ENCODE assay signal across 16 cellular contexts in genomic region chr1:228985661-228986060, GRCh38.
DNase-seq lines count a peak whose midpoint lies in the region; ATAC-seq and TF ChIP-seq lines count a peak whose summit lies in the region.
"Had no signal": no experiment of that assay in that cellular context is flagged by ENCODE, and none has a peak within 500 bp of the region (broad histone marks: within the 10 kb centered on the region; RNA-seq: fewer than 3 reads in every experiment).

No MANE protein-coding gene starts in this region.

- no peaks in the 10 kb centered on the region for H4K20me1 ChIP-seq in H9 (ENCODE audit: control insufficient read depth, insufficient read depth, insufficient read length)

- ATAC-seq in left lobe of liver (no peak), omental fat pad (ENCODE audit: low FRiP score) (no peak)
- ATAC-seq: CD8-positive, alpha-beta T cell; HCT116 had no signal

- H3K4me3 Mint-ChIP-seq in H9 = no peak overlapping the region
- H3K4me3 Mint-ChIP-seq in brain = no peak overlapping the region
- H3K4me3 Mint-ChIP-seq: CD4-positive, CD25-positive, alpha-beta regulatory T cell; CD8-positive, alpha-beta T cell; HFFc6 had no signal

- H2BK5ac ChIP-seq in H9 (ENCODE audit: insufficient read length, low read length) = no peak overlapping the region

- no peaks in the 10 kb centered on the region for H3K79me1 ChIP-seq in H9 (ENCODE audit: insufficient read depth, low read depth, low read length, poor library complexity, severe bottlenecking)

- no peak overlapping the region for H2AK5ac ChIP-seq in H9 (ENCODE audit: insufficient read length, low read length)

- no peak overlapping the region for H3K14ac ChIP-seq in H9 (ENCODE audit: insufficient read depth, low read length)

- H3T11ph ChIP-seq in H9 (ENCODE audit: low read length) = no peak overlapping the region

- H3K27me3 Mint-ChIP-seq in H9 (ENCODE audit: low read depth) = peaks cover 2% of the 10 kb centered on the region; the same call in 1 of the 2 replicates
- H3K27me3 Mint-ChIP-seq in brain = peaks cover 3% of the 10 kb centered on the region
- H3K27me3 Mint-ChIP-seq: CD4-positive, CD25-positive, alpha-beta regulatory T cell had no signal

- H3K56ac ChIP-seq in H9 (ENCODE audit: insufficient read length, low read depth, low read length) = no peak overlapping the region

- H3K4me2 ChIP-seq in H9 (ENCODE audit: insufficient read depth, insufficient read length, low read length) = no peak overlapping the region

- no peak overlapping the region for H3K23ac ChIP-seq in H9 (ENCODE audit: insufficient read length, low read depth, low read length)

- H3K9me3 ChIP-seq in H9 (ENCODE audit: control insufficient read depth, low read depth, low read length) = no peaks in the 10 kb centered on the region
- H3K9me3 ChIP-seq: Caco-2 had no signal

- H4K5ac ChIP-seq in H9 (ENCODE audit: insufficient read length, low read depth, low read length) = no peak overlapping the region

- H3K79me2 ChIP-seq in H9 (ENCODE audit: insufficient read depth, low read length) = no peaks in the 10 kb centered on the region

- no peak overlapping the region for H2BK15ac ChIP-seq in H9 (ENCODE audit: low read depth, low read length)

- intact Hi-C loops in posterior vena cava (cut with DNase I) = no loop called here

- H3K18ac ChIP-seq in H9 (ENCODE audit: insufficient read length, low read depth, low read length) = no peak overlapping the region

- TF ChIP-seq CTCF in H9 (conservative IDR thresholded peaks at IDR 0.05) = no peak
- no peak for TF ChIP-seq CTCF in brain (conservative IDR thresholded peaks at IDR 0.05)
- TF ChIP-seq CTCF in omental fat pad (IDR thresholded peaks at IDR 0.05) = no peak

- no peak overlapping the region for H4K8ac ChIP-seq in H9 (replicated peaks; ENCODE audit: insufficient read length, low read depth, low read length)

- H4K91ac ChIP-seq in H9 (ENCODE audit: insufficient read length, low read depth, low read length) = no peak overlapping the region

- H3K4ac ChIP-seq in H9 (ENCODE audit: low read depth, low read length) = no peak overlapping the region

- H3K27ac ChIP-seq in H9 (ENCODE audit: insufficient read length, low read depth, low read length) = no peak overlapping the region
- H3K27ac ChIP-seq: GM23248 had no signal

- no peak overlapping the region for H3K9ac ChIP-seq in H9 (ENCODE audit: extremely low read depth, insufficient read length, low read length)
- H3K9ac ChIP-seq: GM23248 had no signal

- peaks cover 3% of the 10 kb centered on the region; the same call in 1 of the 2 replicates for H3K4me1 ChIP-seq in H9 (ENCODE audit: insufficient read depth, low read length)
- H3K4me1 ChIP-seq: Caco-2 had no signal

- no peak overlapping the region for H2BK20ac ChIP-seq in H9 (ENCODE audit: low read depth, low read length, poor library complexity, severe bottlenecking)

- WGBS in H9 (ENCODE audit: extremely low coverage, insufficient read length, low lambda C conversion rate) = no CpG with 5 or more reads among the region's 2 CpGs

- H2BK12ac ChIP-seq in H9 (ENCODE audit: insufficient read length, low read depth, low read length) = no peak overlapping the region

- H3K36me3 Mint-ChIP-seq in H9 (ENCODE audit: insufficient read depth in 1 of 3, low read depth in 3 of 3) = no peaks in the 10 kb centered on the region
- no peaks in the 10 kb centered on the region for H3K36me3 Mint-ChIP-seq in brain
- H3K36me3 Mint-ChIP-seq: CD8-positive, alpha-beta T cell had no signal

- H3K9me3 Mint-ChIP-seq in H9 = no peaks in the 10 kb centered on the region; a peak in 1 of 5 replicates
- peaks cover 0 to 2% (median 0%) of the 10 kb centered on the region in 5 experiments for H3K9me3 Mint-ChIP-seq in brain
- H3K9me3 Mint-ChIP-seq: CD8-positive, alpha-beta T cell had no signal

- no peaks in the 10 kb centered on the region for H3K23me2 ChIP-seq in H9 (ENCODE audit: insufficient read length, low read depth, low read length, poor library complexity, severe bottlenecking)

- no peaks in the 10 kb centered on the region for H3K27me3 ChIP-seq in H9 (ENCODE audit: insufficient read depth, low read length)

- no peak overlapping the region for H2AFZ ChIP-seq in H9 (ENCODE audit: low read length)
- H2AFZ ChIP-seq: GM23248 had no signal

- DNase-seq in H9 (peak; percentile 15), left lobe of liver (ENCODE audit: low spot score) (peak; percentile 34), posterior vena cava (ENCODE audit: low spot score) (peak; percentile 30), hepatic stellate cell (ENCODE audit: low spot score) (no peak), omental fat pad (ENCODE audit: low spot score) (no peak), HuH-7.5 (ENCODE audit: low spot score) (no peak)
- DNase-seq in stimulated activated CD4-positive, alpha-beta T cell treated with anti-CD3 and anti-CD28 coated beads, Interleukin-1b, Interleukin-23, amount 100 ng/mL, for 48 hours = no peak
- DNase-seq: Caco-2; CD4-positive, CD25-positive, alpha-beta regulatory T cell; CD8-positive, alpha-beta T cell; DMS153; DND-41; GM23248; HFFc6 had no signal

- no peak overlapping the region for H3K27ac Mint-ChIP-seq in H9
- H3K27ac Mint-ChIP-seq in brain = peak overlapping the region in 4 of 5 experiments; percentile 77 to 97 (median 88)
- H3K27ac Mint-ChIP-seq: CD4-positive, CD25-positive, alpha-beta regulatory T cell; CD8-positive, alpha-beta T cell; HFFc6 had no signal

- H2BK120ac ChIP-seq in H9 (ENCODE audit: low read depth, low read length, poor library complexity, severe bottlenecking) = no peak overlapping the region

- H3K4me1 Mint-ChIP-seq in H9 (peaks cover 30 to 37% of the 10 kb centered on the region in 2 experiments), brain (peaks cover 75% of the 10 kb centered on the region)
- H3K4me1 Mint-ChIP-seq: CD4-positive, CD25-positive, alpha-beta regulatory T cell had no signal

Comparison
In these comparisons a context has a peak if more than half of its experiments do, and no peak if none do; other contexts are left out.
1. DNase-seq: peak in H9 (single experiment), left lobe of liver (single experiment) and posterior vena cava (single experiment); none in hepatic stellate cell (single experiment), omental fat pad (single experiment), stimulated activated CD4-positive, alpha-beta T cell treated with anti-CD3 and anti-CD28 coated beads, Interleukin-1b, Interleukin-23, amount 100 ng/mL, for 48 hours (single experiment) and HuH-7.5 (single experiment).
2. H3K27ac Mint-ChIP-seq: peak in brain (4 of 5); none in H9 (0 of 3).